In genomic region chr10:93515071-93515962, GRCh38 we compare ENCODE assay signal across 16 cellular contexts. TPM values are rescaled to one million over a fixed set of nuclear protein-coding genes. Genes with fewer than 3 reads are reported as not detected.
DNase-seq lines count a peak whose midpoint lies in the region; ATAC-seq and TF ChIP-seq lines count a peak whose summit lies in the region.
"Had no signal": no experiment of that assay in that cellular context is flagged by ENCODE, and none has a peak within 500 bp of the region (broad histone marks: within the 10 kb centered on the region; RNA-seq: fewer than 3 reads in every experiment).

No MANE protein-coding gene starts in this region.

- H3K4me1 ChIP-seq in SK-N-SH (ENCODE audit: control insufficient read depth in 1 of 2, insufficient read depth in 2 of 2, low read depth in 1 of 2, low read length in 1 of 2), result peaks cover 0 to 21% of the 10 kb centered on the region in 2 experiments; a peak in 2 of 4 replicates
- H3K4me1 ChIP-seq in mesenchymal stem cell (ENCODE audit: control insufficient read depth, insufficient read depth, low read depth, low read length), result no peaks in the 10 kb centered on the region
- H3K4me1 ChIP-seq in upper lobe of left lung, result peaks cover 0 to 10% (median 8%) of the 10 kb centered on the region in 4 donors
- H3K4me1 ChIP-seq in H9 (ENCODE audit: insufficient read depth, low read length), result no peaks in the 10 kb centered on the region
- H3K4me1 ChIP-seq: SJSA1 had no signal

- H3K79me2 ChIP-seq in SK-N-SH (ENCODE audit: insufficient read depth), result 0 out of 2 replicates have a peak, but pooled peaks cover 10% of the 10 kb centered on the region
- H3K79me2 ChIP-seq in H9 (ENCODE audit: insufficient read depth, low read length), result no peaks in the 10 kb centered on the region

- peaks cover 17% of the 10 kb centered on the region for H3F3A ChIP-seq in SK-N-SH (replicated peaks; ENCODE audit: insufficient read depth)

- H3K27me3 ChIP-seq in SK-N-SH (ENCODE audit: insufficient read depth) (no peaks in the 10 kb centered on the region), mesenchymal stem cell (ENCODE audit: control insufficient read depth in 1 of 2, insufficient read depth in 1 of 2, low read length in 2 of 2) (no peaks in the 10 kb centered on the region), upper lobe of left lung (no peaks in the 10 kb centered on the region), H9 (ENCODE audit: insufficient read depth, low read length) (no peaks in the 10 kb centered on the region)
- H3K27me3 ChIP-seq: SJSA1 had no signal

- TF ChIP-seq CTCF in SK-N-SH (IDR thresholded peaks at IDR 0.05) (no peak), upper lobe of left lung (IDR thresholded peaks at IDR 0.05) (no peak), H9 (conservative IDR thresholded peaks at IDR 0.05) (no peak)

- H3K27ac Mint-ChIP-seq in H9, result no peak overlapping the region
- H3K27ac Mint-ChIP-seq: IgD-negative memory B cell had no signal

- no peak overlapping the region for H2BK15ac ChIP-seq in mesenchymal stem cell (ENCODE audit: low read depth, poor library complexity, severe bottlenecking)
- H2BK15ac ChIP-seq in H9 (ENCODE audit: low read depth, low read length), result no peak overlapping the region

- H3K36me3 Mint-ChIP-seq in H9 (ENCODE audit: insufficient read depth in 1 of 3, low read depth in 3 of 3), result peaks cover 35 to 70% (median 62%) of the 10 kb centered on the region in 3 experiments
- H3K36me3 Mint-ChIP-seq: IgD-negative memory B cell had no signal

- H2BK12ac ChIP-seq in mesenchymal stem cell (ENCODE audit: low read length in 2 of 2) (no peak overlapping the region), H9 (ENCODE audit: insufficient read length, low read depth, low read length) (no peak overlapping the region)

- H2BK5ac ChIP-seq in mesenchymal stem cell (ENCODE audit: low read depth, low read length, poor library complexity, severe bottlenecking) (no peak overlapping the region), H9 (ENCODE audit: insufficient read length, low read length) (no peak overlapping the region)

- H3K9ac ChIP-seq in SK-N-SH, result no peak overlapping the region; the same call in 1 of the 2 replicates
- H3K9ac ChIP-seq in mesenchymal stem cell (ENCODE audit: low read length), result peak overlapping the region; percentile 83
- H3K9ac ChIP-seq in H9 (ENCODE audit: extremely low read depth, insufficient read length, low read length), result no peak overlapping the region

- TF ChIP-seq POLR2A in upper lobe of left lung (IDR thresholded peaks at IDR 0.05), result no peak

- no peak overlapping the region for H3K23ac ChIP-seq in mesenchymal stem cell (ENCODE audit: low read length in 2 of 2)
- H3K23ac ChIP-seq in H9 (ENCODE audit: insufficient read length, low read depth, low read length), result no peak overlapping the region

- H3K79me1 ChIP-seq in mesenchymal stem cell (replicated peaks; ENCODE audit: low read length, poor library complexity, severe bottlenecking) (peaks cover 5% of the 10 kb centered on the region), H9 (ENCODE audit: insufficient read depth, low read depth, low read length, poor library complexity, severe bottlenecking) (no peaks in the 10 kb centered on the region)

- peaks cover 8 to 9% of the 10 kb centered on the region in 2 experiments for H3K9me3 Mint-ChIP-seq in H9
- H3K9me3 Mint-ChIP-seq: IgD-negative memory B cell, nephron had no signal

- H2BK20ac ChIP-seq in H9 (ENCODE audit: low read depth, low read length, poor library complexity, severe bottlenecking), result no peak overlapping the region

- H3K4ac ChIP-seq in mesenchymal stem cell (ENCODE audit: low read depth in 1 of 2, low read length in 2 of 2), result no peak overlapping the region
- no peak overlapping the region for H3K4ac ChIP-seq in H9 (ENCODE audit: low read depth, low read length)

- H4K20me1 ChIP-seq in SK-N-SH (ENCODE audit: insufficient read depth) (no peaks in the 10 kb centered on the region), H9 (ENCODE audit: control insufficient read depth, insufficient read depth, insufficient read length) (no peaks in the 10 kb centered on the region)

- WGBS in SK-N-SH (ENCODE audit: low lambda C conversion rate), result 61% methylated on average over 7 of the region's 7 CpGs
- 94% methylated on average over 4 of the region's 7 CpGs for WGBS in mesenchymal stem cell
- WGBS in upper lobe of left lung, 2 donors, result 62 to 70% methylated on average over 7 of the region's 7 CpGs
- WGBS in H9 (ENCODE audit: extremely low coverage, insufficient read length, low lambda C conversion rate), result no CpG with 5 or more reads among the region's 7 CpGs

- H4K91ac ChIP-seq in mesenchymal stem cell (ENCODE audit: low read length) (no peak overlapping the region), H9 (ENCODE audit: insufficient read length, low read depth, low read length) (no peak overlapping the region)

- no peak overlapping the region for H2BK120ac ChIP-seq in mesenchymal stem cell (ENCODE audit: low read depth, low read length)
- H2BK120ac ChIP-seq in H9 (ENCODE audit: low read depth, low read length, poor library complexity, severe bottlenecking), result no peak overlapping the region

- H3K4me2 ChIP-seq in SK-N-SH, result peak overlapping the region; percentile 21; the same call in 1 of the 2 replicates
- no peak overlapping the region for H3K4me2 ChIP-seq in mesenchymal stem cell (ENCODE audit: low read length, poor library complexity, severe bottlenecking)
- no peak overlapping the region for H3K4me2 ChIP-seq in H9 (ENCODE audit: insufficient read depth, insufficient read length, low read length)

- H3K4me3 Mint-ChIP-seq in H9, result no peak overlapping the region
- H3K4me3 Mint-ChIP-seq: IgD-negative memory B cell, nephron had no signal

- no peaks in the 10 kb centered on the region for H3K9me2 ChIP-seq in SK-N-SH

- H3K9me3 ChIP-seq in SK-N-SH, result no peaks in the 10 kb centered on the region; the same call in 1 of the 2 replicates
- H3K9me3 ChIP-seq in mesenchymal stem cell (ENCODE audit: control insufficient read depth, low read length), result no peaks in the 10 kb centered on the region
- H3K9me3 ChIP-seq in upper lobe of left lung, result no peaks in the 10 kb centered on the region
- peaks cover 15% of the 10 kb centered on the region for H3K9me3 ChIP-seq in H9 (ENCODE audit: control insufficient read depth, low read depth, low read length)
- H3K9me3 ChIP-seq: SJSA1 had no signal

- H2AK5ac ChIP-seq in mesenchymal stem cell (ENCODE audit: low read length, severe bottlenecking) (no peak overlapping the region), H9 (ENCODE audit: insufficient read length, low read length) (no peak overlapping the region)

- no peak overlapping the region for H3K14ac ChIP-seq in mesenchymal stem cell (ENCODE audit: low read length in 2 of 2)
- H3K14ac ChIP-seq in H9 (ENCODE audit: insufficient read depth, low read length), result no peak overlapping the region

- H3K27me3 Mint-ChIP-seq in H9 (ENCODE audit: low read depth), result no peaks in the 10 kb centered on the region
- H3K27me3 Mint-ChIP-seq: IgD-negative memory B cell had no signal

- POLR2A ChIA-PET in SK-N-SH (lab: Yijun Ruan, JAX), result no interaction called here

- H4K5ac ChIP-seq in H9 (ENCODE audit: insufficient read length, low read depth, low read length), result no peak overlapping the region

- no peak overlapping the region for H3K56ac ChIP-seq in H9 (ENCODE audit: insufficient read length, low read depth, low read length)

- DNase-seq in SK-N-SH (no peak), dermis blood vessel endothelial cell (peak; percentile 70), mesenchymal stem cell (no peak), upper lobe of left lung (no peak), NCI-H226 (no peak), H9 (no peak)
- DNase-seq: activated CD4-positive, alpha-beta T cell treated with anti-CD3 and anti-CD28 coated beads for 4 hours; activated gamma-delta T cell; stimulated activated CD4-positive, alpha-beta T cell treated with anti-CD3 and anti-CD28 coated beads, Interleukin-4, amount 100 ng/mL, for 24 hours had no signal

- no peak for TF ChIP-seq RAD21 in SK-N-SH (IDR thresholded peaks at IDR 0.05; ENCODE audit: low read length)

- no peak for ATAC-seq in SK-N-SH treated with all-trans-retinoic acid at 6 μM for 48 hours
- peak in 1 of 2 donors; percentile 75 for ATAC-seq in upper lobe of left lung (ENCODE audit: low FRiP score in 2 of 2)
- ATAC-seq in GM18517 (IDR thresholded peaks at IDR 0.05; ENCODE audit: unreplicated experiment), result no peak

- CTCF ChIA-PET in SK-N-SH (lab: Yijun Ruan, JAX), result interaction anchor here (0.6 to 3.9 kb wide), 3 partner anchors 40 to 139 kb away, joined by 3 to 23 read pairs (median 5); no protein-coding TSS in a partner anchor

- H3K4me3 ChIP-seq in SK-N-SH (ENCODE audit: low read depth in 2 of 2, low read length in 1 of 2) (no peak overlapping the region), mesenchymal stem cell (ENCODE audit: insufficient read depth in 1 of 2, low read depth in 1 of 2, low read length in 2 of 2) (peak overlapping the region in 1 of 2 experiments; percentile 43), upper lobe of left lung (no peak overlapping the region)
- H3K4me3 ChIP-seq: SJSA1 had no signal

- no peak overlapping the region for H3T11ph ChIP-seq in H9 (ENCODE audit: low read length)

- no peak overlapping the region; the same call in 1 of the 2 replicates for H2AFZ ChIP-seq in SK-N-SH (ENCODE audit: low read depth)
- H2AFZ ChIP-seq in mesenchymal stem cell (ENCODE audit: low read depth, low read length), result no peak overlapping the region
- no peak overlapping the region for H2AFZ ChIP-seq in H9 (ENCODE audit: low read length)

- H3K27ac ChIP-seq in SK-N-SH (ENCODE audit: low read depth in 2 of 2, low read length in 1 of 2) (peak overlapping the region in 1 of 2 experiments; percentile 66; a peak in 2 of 4 replicates), mesenchymal stem cell (ENCODE audit: low read length, poor library complexity, severe bottlenecking) (no peak overlapping the region), upper lobe of left lung (peak overlapping the region; percentile 18 to 69 (median 44)), H9 (ENCODE audit: insufficient read length, low read depth, low read length) (no peak overlapping the region)
- H3K27ac ChIP-seq: SJSA1 had no signal

- H3K36me3 ChIP-seq in SK-N-SH (replicated peaks in 1 of 2; ENCODE audit: control insufficient read depth in 1 of 2, insufficient read depth in 2 of 2, low read length in 1 of 2), result peaks cover 36 to 46% of the 10 kb centered on the region in 2 experiments
- peaks cover 6 to 12% of the 10 kb centered on the region in 2 experiments for H3K36me3 ChIP-seq in mesenchymal stem cell (ENCODE audit: control insufficient read depth in 1 of 2, insufficient read depth in 2 of 2, low read depth in 1 of 2, low read length in 2 of 2)
- H3K36me3 ChIP-seq in upper lobe of left lung, result no peaks in the 10 kb centered on the region

- no peaks in the 10 kb centered on the region for H3K23me2 ChIP-seq in H9 (ENCODE audit: insufficient read length, low read depth, low read length, poor library complexity, severe bottlenecking)

- peaks cover 6 to 7% of the 10 kb centered on the region in 2 experiments for H3K4me1 Mint-ChIP-seq in H9

- TF ChIP-seq EP300 in SK-N-SH (IDR thresholded peaks at IDR 0.05; ENCODE audit: borderline replicate concordance in 1 of 2, low read depth in 1 of 2, low read length in 1 of 2) (no peak), upper lobe of left lung (IDR thresholded peaks at IDR 0.05) (no peak)

- H4K8ac ChIP-seq in mesenchymal stem cell (ENCODE audit: low read length) (no peak overlapping the region), H9 (replicated peaks; ENCODE audit: insufficient read length, low read depth, low read length) (no peak overlapping the region)

- no peak overlapping the region for H3K18ac ChIP-seq in mesenchymal stem cell (ENCODE audit: low read depth in 1 of 2, low read length in 2 of 2)
- no peak overlapping the region for H3K18ac ChIP-seq in H9 (ENCODE audit: insufficient read length, low read depth, low read length)

RNA-seq across cellular contexts. Expression of gene CEP55, which starts 18.9 kb away (rescaled TPM):
- polyA plus RNA-seq in SK-N-SH (2012; rRNA removed), result 9.8 and 11.3 TPM in 2 replicates
- polyA plus RNA-seq in SK-N-SH (2012; cell fraction: cytosol; rRNA removed), result 14.8 and 16.8 TPM in 2 replicates
- 3.9 and 8.0 TPM in 2 replicates for polyA plus RNA-seq in SK-N-SH (2012; cell fraction: nucleus; rRNA removed)
- total RNA-seq in dermis blood vessel endothelial cell, result 18.9 and 100 TPM in 2 replicates
- polyA plus RNA-seq in mesenchymal stem cell (2013, experiment 1 of 2), result 8.3 TPM
- 8.3 TPM for polyA plus RNA-seq in mesenchymal stem cell (2013, experiment 2 of 2)
- total RNA-seq in upper lobe of left lung, result 1 to 10 TPM in 5 of 6 donors, not detected in 1; 1.3 to 3.3 (median 2.3) TPM
- total RNA-seq in H9 (2021), result 16.1 and 17.8 TPM in 2 replicates

RNA-seq across cellular contexts. Expression of gene MYOF, which starts 33.2 kb away (rescaled TPM):
- polyA plus RNA-seq in SK-N-SH (2012; rRNA removed), result 103 and 134 TPM in 2 replicates
- 116 and 117 TPM in 2 replicates for polyA plus RNA-seq in SK-N-SH (2012; cell fraction: cytosol; rRNA removed)
- 121 and 175 TPM in 2 replicates for polyA plus RNA-seq in SK-N-SH (2012; cell fraction: nucleus; rRNA removed)
- 190 and 467 TPM in 2 replicates for total RNA-seq in dermis blood vessel endothelial cell
- 151 TPM for polyA plus RNA-seq in mesenchymal stem cell (2013, experiment 1 of 2)
- 144 TPM for polyA plus RNA-seq in mesenchymal stem cell (2013, experiment 2 of 2)
- 100 to 1,000 TPM in 4 of 6 donors, 10 to 100 TPM in 2; 83.9 to 168 (median 129) TPM for total RNA-seq in upper lobe of left lung
- total RNA-seq in H9 (2021), result 2.7 and 2.8 TPM in 2 replicates
- polyA plus RNA-seq: IgD-negative memory B cell had no signal

RNA-seq across cellular contexts. Expression of gene FFAR4, which starts 51.1 kb away (rescaled TPM):
- not detected in 2 replicates for polyA plus RNA-seq in SK-N-SH (2012; rRNA removed)
- not detected in 2 replicates for polyA plus RNA-seq in SK-N-SH (2012; cell fraction: cytosol; rRNA removed)
- polyA plus RNA-seq in SK-N-SH (2012; cell fraction: nucleus; rRNA removed), result not detected in 2 replicates
- total RNA-seq in dermis blood vessel endothelial cell (not detected in 2 replicates), upper lobe of left lung (10 to 100 TPM in 2 of 6 donors, 1 to 10 TPM in 4; 2.4 to 18.1 (median 7.6) TPM), H9 (2021) (not detected in 2 replicates)
- not detected for polyA plus RNA-seq in mesenchymal stem cell (2013, experiment 1 of 2)
- not detected for polyA plus RNA-seq in mesenchymal stem cell (2013, experiment 2 of 2)
- total RNA-seq: A172, Daoy, SJSA1 had no signal
- polyA plus RNA-seq: IgD-negative memory B cell had no signal

Comparison
In these comparisons a context has a peak if more than half of its experiments do, and no peak if none do; other contexts are left out.
1. H3K27ac ChIP-seq: peak in upper lobe of left lung (4 of 4); none in mesenchymal stem cell (single experiment) and H9 (single experiment).
2. RNA of gene MYOF, which starts 33.2 kb away (total RNA-seq): 190 to 467 TPM in dermis blood vessel endothelial cell and 83.9 to 168 TPM in upper lobe of left lung; 2.7 to 2.8 TPM in H9; every median in the first group is over 10 times any median in the second.